ENCODE assay signal across 17 cellular contexts in genomic region chr7:54292171-54292925, GRCh38.
"Had no signal": no experiment of that assay in that cellular context is flagged by ENCODE, and none has a peak within 500 bp of the region (broad histone marks: within the 10 kb centered on the region; RNA-seq: fewer than 3 reads in every experiment).

No MANE protein-coding gene starts in this region.

- H3K27ac ChIP-seq: gastroesophageal sphincter, hepatocyte, left lung, parathyroid adenoma, stomach, thoracic aorta had no signal

- H3K27me3 Mint-ChIP-seq: activated naive CD8-positive, alpha-beta T cell; central memory CD8-positive, alpha-beta T cell; effector memory CD8-positive, alpha-beta T cell; memory B cell had no signal

- H3K4me1 Mint-ChIP-seq: central memory CD8-positive, alpha-beta T cell; memory B cell had no signal

- H3K36me3 ChIP-seq: gastroesophageal sphincter, left lung, stomach, thoracic aorta had no signal

- H3K9me3 ChIP-seq: gastroesophageal sphincter had no signal

- H3K9ac ChIP-seq: parathyroid adenoma had no signal

- H3K36me3 Mint-ChIP-seq: activated naive CD8-positive, alpha-beta T cell; brain; memory B cell had no signal

- H3K4me3 ChIP-seq: gastroesophageal sphincter, hepatocyte, left lung, stomach, thoracic aorta had no signal

- H3K4me3 Mint-ChIP-seq: activated naive CD8-positive, alpha-beta T cell; activated T-cell treated with anti-CD3 and anti-CD28 coated beads, Interleukin-2, amount 50 U/mL, for 4 hours; central memory CD8-positive, alpha-beta T cell; effector memory CD8-positive, alpha-beta T cell; memory B cell had no signal

- H3K27me3 ChIP-seq: gastroesophageal sphincter, hepatocyte, left lung, stomach had no signal

- H3K27ac Mint-ChIP-seq: activated naive CD8-positive, alpha-beta T cell; effector memory CD8-positive, alpha-beta T cell; memory B cell had no signal

- DNase-seq: activated CD4-positive, alpha-beta T cell treated with anti-CD3 and anti-CD28 coated beads, Interleukin-2, amount 50 U/mL, for 4 hours; activated gamma-delta T cell; activated T-cell treated with anti-CD3 and anti-CD28 coated beads, Interleukin-2, amount 50 U/mL, for 4 hours; amygdala; cortex of kidney; effector memory CD8-positive, alpha-beta T cell; left lung; stimulated activated CD4-positive, alpha-beta T cell treated with anti-CD3 and anti-CD28 coated beads, Interleukin-15, amount 100 ng/mL, for 24 hours; stomach had no signal

- H3K4me1 ChIP-seq: gastroesophageal sphincter, left lung, parathyroid adenoma, stomach had no signal
